In the genomic region with DNA sequence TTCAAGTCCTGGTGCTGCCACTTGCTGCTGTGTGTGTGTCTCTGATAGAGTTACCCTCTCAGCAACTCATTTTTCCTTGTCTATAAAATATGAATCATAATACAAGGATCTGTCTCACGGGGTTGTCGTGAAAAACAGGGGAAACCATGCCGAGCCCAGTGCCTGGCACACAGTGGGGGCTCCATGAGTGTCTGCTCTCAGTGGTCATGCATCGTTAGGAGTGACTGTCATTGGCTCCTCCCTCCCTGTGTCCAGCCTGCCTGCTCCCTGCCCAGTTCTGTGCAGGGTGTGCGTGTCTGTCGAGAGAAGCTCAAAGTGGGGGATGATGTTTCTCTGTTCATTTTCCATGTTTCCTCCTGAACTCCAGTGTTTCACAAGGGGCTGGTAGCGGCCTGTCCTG, we compare ENCODE assay signal across 17 cellular contexts.
"Had no signal": no experiment of that assay in that cellular context is flagged by ENCODE, and none has a peak within 500 bp of the region (broad histone marks: within the 10 kb centered on the region; RNA-seq: fewer than 3 reads in every experiment).

No MANE protein-coding gene starts in this region.

- H3K9me3 ChIP-seq: adrenal gland, prostate gland, suprapubic skin, transverse colon, vagina had no signal

- H3K27ac ChIP-seq: adrenal gland, dorsolateral prefrontal cortex, prostate gland, suprapubic skin, transverse colon, vagina had no signal

- H3K27me3 ChIP-seq: adrenal gland, dorsolateral prefrontal cortex, suprapubic skin, transverse colon, vagina had no signal

- H3K4me1 ChIP-seq: adrenal gland, prostate gland, transverse colon had no signal

- DNase-seq: activated B cell treated with CpG ODN at 0.5 μM for 24 hours; activated CD4-positive, alpha-beta T cell treated with anti-CD3 and anti-CD28 coated beads for 4 hours; activated naive CD4-positive, alpha-beta T cell treated with anti-CD3 and anti-CD28 coated beads, Interleukin-2, amount 50 U/mL, for 16 hours; activated T-cell treated with anti-CD3 and anti-CD28 coated beads, Interleukin-2, amount 50 U/mL, for 72 hours; dorsolateral prefrontal cortex; foreskin melanocyte; glutamatergic neuron; hippocampal formation; right cardiac atrium; T-helper 1 cell; T-helper 9 cell; transverse colon had no signal

- H3K4me3 ChIP-seq: adrenal gland, dorsolateral prefrontal cortex, lung, prostate gland, suprapubic skin, transverse colon, vagina had no signal

- H3K36me3 ChIP-seq: adrenal gland, prostate gland, suprapubic skin, transverse colon, vagina had no signal

- ATAC-seq: activated T-cell treated with anti-CD3 and anti-CD28 coated beads, Interleukin-2, amount 50 U/mL, for 72 hours; right cardiac atrium had no signal
